ENCODE assay signal across 30 cellular contexts in the genomic region with DNA sequence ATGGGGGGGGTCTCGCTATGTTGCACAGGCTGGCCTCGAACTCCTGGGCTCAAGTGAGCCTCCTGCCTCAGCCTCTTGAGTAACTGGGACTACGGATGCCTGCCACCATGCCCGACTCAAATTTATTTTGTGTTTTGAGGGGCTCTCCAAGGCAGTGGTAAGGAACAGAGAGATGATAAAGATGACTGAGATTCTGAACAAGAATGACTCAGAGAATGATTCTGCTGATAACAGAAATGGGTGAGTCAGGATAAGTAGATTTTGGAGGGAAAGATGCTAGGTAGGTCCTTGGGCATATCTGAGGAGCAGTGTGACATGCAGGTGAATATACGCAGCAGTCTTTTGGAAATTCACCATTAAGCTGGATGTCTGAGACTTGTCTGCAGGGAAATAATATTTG. TPM values are rescaled to one million over a fixed set of nuclear protein-coding genes. Genes with fewer than 3 reads are reported as not detected.
DNase-seq lines count a peak whose midpoint lies in the region; ATAC-seq, FAIRE-seq and TF ChIP-seq lines count a peak whose summit lies in the region.
"Had no signal": no experiment of that assay in that cellular context is flagged by ENCODE, and none has a peak within 500 bp of the region (broad histone marks: within the 10 kb centered on the region; RNA-seq: fewer than 3 reads in every experiment).

No MANE protein-coding gene starts in this region.

- TF ChIP-seq CTCF in A549 (IDR thresholded peaks at IDR 0.05) (no peak), glutamatergic neuron (IDR thresholded peaks at IDR 0.05; ENCODE audit: partially characterized antibody, unreplicated experiment) (no peak), tibial artery (IDR thresholded peaks at IDR 0.05) (no peak)

- peak; percentile 31 for DNase-seq in activated CD4-positive, alpha-beta T cell treated with anti-CD3 and anti-CD28 coated beads for 48 hours
- DNase-seq in activated CD4-positive, alpha-beta T cell treated with anti-CD3 and anti-CD28 coated beads for 4 hours: no peak
- DNase-seq in A549 (ENCODE audit: low read depth in 1 of 2, low spot score in 1 of 2): no peak
- DNase-seq in RCC 7860 (ENCODE audit: low spot score): peak; percentile 5
- DNase-seq in glutamatergic neuron: no peak
- no peak for DNase-seq in tibial artery
- DNase-seq: activated CD4-positive, alpha-beta T cell treated with anti-CD3 and anti-CD28 coated beads, Interleukin-2, amount 10 ng/mL, durations not matched to agents 24 days and 14 days; activated CD8-positive, alpha-beta memory T cell treated with anti-CD3 and anti-CD28 coated beads, Interleukin-2, amount 50 U/mL, for 4 hours; activated gamma-delta T cell treated with Interleukin-2 at 50 U/mL for 16 hours; amygdala; BE2C; DMS79; effector memory CD8-positive, alpha-beta T cell; hippocampal formation; immature natural killer cell; left lung; NCI-H524 treated with DMSO at 0.1 percent for 48 hours; NK-92 treated with Interleukin-12 subunit alpha and Interleukin-12 subunit beta, amount 100 ng/mL, for 24 hours; posterior cingulate gyrus; SIG-M5; T-cell had no signal

- TF ChIP-seq EP300 in A549 (IDR thresholded peaks at IDR 0.05): no peak

- no peaks in the 10 kb centered on the region for H3K27me3 ChIP-seq in tibial artery
- H3K27me3 ChIP-seq: BE2C, esophagus muscularis mucosa, left lung had no signal

- peaks cover 4% of the 10 kb centered on the region for H3K4me1 Mint-ChIP-seq in glutamatergic neuron (ENCODE audit: low read depth, unreplicated experiment)

- FAIRE-seq in A549 (lab: Jason Lieb, UNC) (no peak), RCC 7860 (lab: Jason Lieb, UNC) (no peak)
- FAIRE-seq: frontal cortex had no signal

- H3K4me2 ChIP-seq in A549: no peak overlapping the region
- H3K4me2 ChIP-seq: KMS-11 had no signal

- no peak overlapping the region for H3K4me3 ChIP-seq in A549
- no peak overlapping the region for H3K4me3 ChIP-seq in tibial artery
- H3K4me3 ChIP-seq: coronary artery, esophagus muscularis mucosa, left lung had no signal

- H3K9me3 ChIP-seq in A549 (no peaks in the 10 kb centered on the region), tibial artery (no peaks in the 10 kb centered on the region)
- H3K9me3 ChIP-seq: BE2C, esophagus muscularis mucosa, left lung had no signal

- H3K36me3 Mint-ChIP-seq in glutamatergic neuron (ENCODE audit: unreplicated experiment): no peaks in the 10 kb centered on the region
- H3K36me3 Mint-ChIP-seq: T-cell had no signal

- CTCF ChIA-PET in A549 (lab: Yijun Ruan, JAX): interaction anchor here (0.6 to 2.5 kb wide), 4 partner anchors 10 to 404 kb away, joined by 3 to 9 read pairs (median 3); no protein-coding TSS in a partner anchor

- H3K4me3 Mint-ChIP-seq in glutamatergic neuron (ENCODE audit: unreplicated experiment): peak overlapping the region; percentile 44
- H3K4me3 Mint-ChIP-seq: activated CD4-positive, alpha-beta T cell treated with anti-CD3 and anti-CD28 coated beads, Interleukin-2, amount 10 ng/mL, durations not matched to agents 24 days and 14 days; effector memory CD8-positive, alpha-beta T cell; immature natural killer cell; T-cell had no signal

- H3K9me3 Mint-ChIP-seq in glutamatergic neuron (ENCODE audit: unreplicated experiment): peaks cover 4% of the 10 kb centered on the region
- H3K9me3 Mint-ChIP-seq: activated CD4-positive, alpha-beta T cell treated with anti-CD3 and anti-CD28 coated beads, Interleukin-2, amount 10 ng/mL, durations not matched to agents 24 days and 14 days; effector memory CD8-positive, alpha-beta T cell; immature natural killer cell; T-cell had no signal

- no peak overlapping the region for H3K27ac Mint-ChIP-seq in glutamatergic neuron (ENCODE audit: unreplicated experiment)
- H3K27ac Mint-ChIP-seq: activated CD4-positive, alpha-beta T cell treated with anti-CD3 and anti-CD28 coated beads, Interleukin-2, amount 10 ng/mL, durations not matched to agents 24 days and 14 days; effector memory CD8-positive, alpha-beta T cell had no signal

- H3K4me1 ChIP-seq in A549 (peaks cover 8% of the 10 kb centered on the region), tibial artery (peaks cover 0 to 15% (median 6%) of the 10 kb centered on the region in 4 donors)
- H3K4me1 ChIP-seq: BE2C had no signal

- ATAC-seq in A549: peak in 1 of 2 experiments; percentile 30; a peak in 1 of 6 replicates
- no peak for ATAC-seq in HG03025 (IDR thresholded peaks at IDR 0.05; ENCODE audit: low FRiP score, unreplicated experiment)
- no peak for ATAC-seq in HG02678 (IDR thresholded peaks at IDR 0.05; ENCODE audit: unreplicated experiment)
- ATAC-seq: effector memory CD8-positive, alpha-beta T cell; left lung; sciatic nerve; T-cell had no signal

- no peak for TF ChIP-seq RAD21 in A549 (conservative IDR thresholded peaks at IDR 0.05 in 1 of 2, IDR thresholded peaks at IDR 0.05 in 1 of 2)

- POLR2A ChIA-PET in A549 (lab: Yijun Ruan, JAX): no interaction called here

- peaks cover 24 to 47% (median 27%) of the 10 kb centered on the region in 3 donors for H3K36me3 ChIP-seq in tibial artery
- H3K36me3 ChIP-seq: BE2C had no signal

- H3K27ac ChIP-seq in A549: no peak overlapping the region
- H3K27ac ChIP-seq in tibial artery: no peak overlapping the region
- H3K27ac ChIP-seq: coronary artery, esophagus muscularis mucosa, KMS-11, left lung had no signal

- no peaks in the 10 kb centered on the region for H3K27me3 Mint-ChIP-seq in glutamatergic neuron (ENCODE audit: unreplicated experiment)

- TF ChIP-seq POLR2A in A549 (IDR thresholded peaks at IDR 0.05; ENCODE audit: low read length): no peak

- intact Hi-C loops in tibial artery (cut with DNase I; ENCODE audit: low total_unique reads): no loop called here

- 79% methylated on average over 5 of the region's 5 CpGs for WGBS in A549 (ENCODE audit: missing lambda C conversion rate)

TF ChIP-seq in A549, 52 proteins besides CTCF, POLR2A, EP300 and RAD21:
- TF ChIP-seq, protein P1, sequence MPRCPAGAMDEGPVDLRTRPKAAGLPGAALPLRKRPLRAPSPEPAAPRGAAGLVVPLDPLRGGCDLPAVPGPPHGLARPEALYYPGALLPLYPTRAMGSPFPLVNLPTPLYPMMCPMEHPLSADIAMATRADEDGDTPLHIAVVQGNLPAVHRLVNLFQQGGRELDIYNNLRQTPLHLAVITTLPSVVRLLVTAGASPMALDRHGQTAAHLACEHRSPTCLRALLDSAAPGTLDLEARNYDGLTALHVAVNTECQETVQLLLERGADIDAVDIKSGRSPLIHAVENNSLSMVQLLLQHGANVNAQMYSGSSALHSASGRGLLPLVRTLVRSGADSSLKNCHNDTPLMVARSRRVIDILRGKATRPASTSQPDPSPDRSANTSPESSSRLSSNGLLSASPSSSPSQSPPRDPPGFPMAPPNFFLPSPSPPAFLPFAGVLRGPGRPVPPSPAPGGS (IDR thresholded peaks at IDR 0.05): no peak
- TF ChIP-seq HEYL (CRISPR knock-in tag; IDR thresholded peaks at IDR 0.05): no peak
- TF ChIP-seq JUN (IDR thresholded peaks at IDR 0.05): no peak
- TF ChIP-seq CHD2 (IDR thresholded peaks at IDR 0.05; ENCODE audit: low read length, partially characterized antibody): no peak
- TF ChIP-seq FOSL2 (IDR thresholded peaks at IDR 0.05): no peak
- peak; percentile 31; the same call in 1 of the 2 replicates for TF ChIP-seq FOSL2 (CRISPR knock-in tag; IDR thresholded peaks at IDR 0.05)
- peak; percentile 27; the same call in 1 of the 2 replicates for TF ChIP-seq GATA3 (IDR thresholded peaks at IDR 0.05; ENCODE audit: borderline replicate concordance)
- TF ChIP-seq JUNB (IDR thresholded peaks at IDR 0.05): no peak
- no peak for TF ChIP-seq ZC3H11A (IDR thresholded peaks at IDR 0.05)
- TF ChIP-seq, protein P2, sequence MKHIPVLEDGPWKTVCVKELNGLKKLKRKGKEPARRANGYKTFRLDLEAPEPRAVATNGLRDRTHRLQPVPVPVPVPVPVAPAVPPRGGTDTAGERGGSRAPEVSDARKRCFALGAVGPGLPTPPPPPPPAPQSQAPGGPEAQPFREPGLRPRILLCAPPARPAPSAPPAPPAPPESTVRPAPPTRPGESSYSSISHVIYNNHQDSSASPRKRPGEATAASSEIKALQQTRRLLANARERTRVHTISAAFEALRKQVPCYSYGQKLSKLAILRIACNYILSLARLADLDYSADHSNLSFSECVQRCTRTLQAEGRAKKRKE (CRISPR knock-in tag; IDR thresholded peaks at IDR 0.05; ENCODE audit: low read depth): no peak
- TF ChIP-seq MYC (IDR thresholded peaks at IDR 0.05; ENCODE audit: borderline replicate concordance, low read length): no peak
- TF ChIP-seq, protein P3, sequence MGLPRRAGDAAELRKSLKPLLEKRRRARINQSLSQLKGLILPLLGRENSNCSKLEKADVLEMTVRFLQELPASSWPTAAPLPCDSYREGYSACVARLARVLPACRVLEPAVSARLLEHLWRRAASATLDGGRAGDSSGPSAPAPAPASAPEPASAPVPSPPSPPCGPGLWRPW (IDR thresholded peaks at IDR 0.05): no peak
- no peak for TF ChIP-seq HOXB13 (CRISPR knock-in tag; IDR thresholded peaks at IDR 0.05; ENCODE audit: low read depth)
TF ChIP-seq in A549: peak in this region for 2.

RNA-seq across cellular contexts. Expression of a gene that starts 2.6 kb away (rescaled TPM):
- polyA plus RNA-seq in A549 (2011; rRNA removed) (6.0 and 6.3 TPM in 2 replicates), A549 (2017; fragmentation: RNase III; extraction: RNeasy Plus Mini Kit Qiagen cat#74134 plus additional on column Dnase treatment) (3.8 to 4.4 TPM (median 3.9 TPM) in 3 replicates)
- 1.9 and 2.0 TPM in 2 replicates for polyA plus RNA-seq in A549 (2012; cell fraction: cytosol; rRNA removed)
- 0.82 and 0.92 TPM in 2 replicates for polyA plus RNA-seq in A549 (2012; cell fraction: nucleus; rRNA removed)
- polyA minus RNA-seq in A549 (2011; rRNA and poly(A)+ RNA removed): 2.0 and 4.3 TPM in 2 replicates
- 1.6 TPM for total RNA-seq in glutamatergic neuron (ENCODE audit: unreplicated experiment)
- total RNA-seq: H4 had no signal
- polyA plus RNA-seq: neural cell had no signal

RNA-seq across cellular contexts. Expression of a gene that starts 29.8 kb away (rescaled TPM):
- polyA plus RNA-seq in A549 (2011; rRNA removed): 24.3 and 25.2 TPM in 2 replicates
- 6.0 TPM in 2 replicates for polyA plus RNA-seq in A549 (2012; cell fraction: cytosol; rRNA removed)
- polyA plus RNA-seq in A549 (2012; cell fraction: nucleus; rRNA removed): 1.6 and 2.7 TPM in 2 replicates
- 7.7 to 8.3 TPM (median 8.3 TPM) in 3 replicates for polyA plus RNA-seq in A549 (2017; fragmentation: RNase III; extraction: RNeasy Plus Mini Kit Qiagen cat#74134 plus additional on column Dnase treatment)
- 9.4 and 10.4 TPM in 2 replicates for polyA minus RNA-seq in A549 (2011; rRNA and poly(A)+ RNA removed)
- 7.9 TPM for total RNA-seq in glutamatergic neuron (ENCODE audit: unreplicated experiment)

RNA-seq across cellular contexts. Expression of a gene that starts 29.9 kb away (rescaled TPM):
- 43.1 and 55.8 TPM in 2 replicates for polyA plus RNA-seq in A549 (2011; rRNA removed)
- polyA plus RNA-seq in A549 (2012; cell fraction: cytosol; rRNA removed): 33.8 and 37.5 TPM in 2 replicates
- 36.7 and 40.4 TPM in 2 replicates for polyA plus RNA-seq in A549 (2012; cell fraction: nucleus; rRNA removed)
- 52.2 to 58.1 TPM (median 53.6 TPM) in 3 replicates for polyA plus RNA-seq in A549 (2017; fragmentation: RNase III; extraction: RNeasy Plus Mini Kit Qiagen cat#74134 plus additional on column Dnase treatment)
- polyA minus RNA-seq in A549 (2011; rRNA and poly(A)+ RNA removed): 14.7 and 16.0 TPM in 2 replicates
- 20.6 TPM for total RNA-seq in glutamatergic neuron (ENCODE audit: unreplicated experiment)

Comparison
In these comparisons a context has a peak if more than half of its experiments do, and no peak if none do; other contexts are left out.
1. DNase-seq: peak in activated CD4-positive, alpha-beta T cell treated with anti-CD3 and anti-CD28 coated beads for 48 hours (single experiment) and RCC 7860 (single experiment); none in activated CD4-positive, alpha-beta T cell treated with anti-CD3 and anti-CD28 coated beads for 4 hours (0 of 2), A549 (0 of 2), glutamatergic neuron (single experiment) and tibial artery (0 of 2).